In the genomic region with DNA sequence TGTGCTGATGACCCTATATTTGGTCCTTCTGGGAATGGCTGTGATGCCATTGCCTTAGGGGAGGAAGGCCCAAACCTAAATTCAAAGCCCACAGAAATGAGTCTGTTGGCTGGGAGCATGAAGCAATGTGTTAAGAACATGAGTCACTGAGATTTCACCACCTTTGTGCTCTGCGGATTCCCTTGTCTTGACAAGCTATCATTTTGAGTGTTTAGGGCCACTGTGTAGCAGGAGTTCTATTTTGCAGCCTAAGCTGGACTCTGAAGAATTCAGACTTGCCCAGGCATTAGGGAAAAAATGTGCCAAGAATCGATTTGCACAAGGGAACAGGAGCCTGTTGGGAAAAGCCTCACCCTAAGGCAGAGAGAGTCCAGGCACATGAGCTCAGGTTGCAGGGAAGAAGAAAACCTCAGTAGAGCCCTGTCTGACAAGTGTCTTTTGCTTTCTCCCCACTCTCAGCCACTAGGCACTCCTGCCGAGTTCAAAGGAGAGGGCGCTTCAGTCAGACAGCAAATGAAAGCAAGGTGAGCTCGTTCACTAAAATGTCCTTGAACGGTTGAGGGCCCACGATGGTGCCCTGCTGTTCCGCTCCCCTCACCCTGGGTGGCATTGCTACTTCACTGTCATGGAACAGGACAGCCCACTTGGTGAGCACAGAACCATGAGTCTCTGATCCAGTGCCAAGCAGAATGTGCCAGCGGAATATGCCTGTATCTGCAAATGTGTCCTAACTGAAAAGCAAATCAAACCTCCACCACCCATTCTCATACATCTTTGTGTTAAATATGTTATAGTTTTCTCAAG, we compare ENCODE assay signal across 15 cellular contexts.
DNase-seq lines count a peak whose midpoint lies in the region; ATAC-seq and TF ChIP-seq lines count a peak whose summit lies in the region.
"Had no signal": no experiment of that assay in that cellular context is flagged by ENCODE, and none has a peak within 500 bp of the region (broad histone marks: within the 10 kb centered on the region; RNA-seq: fewer than 3 reads in every experiment).

No MANE protein-coding gene starts in this region.

- no peaks in the 10 kb centered on the region for H3K9me3 ChIP-seq in upper lobe of right lung
- H3K9me3 ChIP-seq: HAP-1 had no signal

- no peak overlapping the region for H3K4me3 Mint-ChIP-seq in HFFc6
- H3K4me3 Mint-ChIP-seq: activated CD4-positive, alpha-beta T cell treated with anti-CD3 and anti-CD28 coated beads, Interleukin-2, amount 10 ng/mL, durations not matched to agents 7 days and 5 days; activated naive CD4-positive, alpha-beta T cell treated with anti-CD3 and anti-CD28 coated beads, Interleukin-2, amount 10 ng/mL, durations not matched to agents 7 days and 5 days; stimulated activated effector memory CD8-positive, alpha-beta T cell treated with anti-CD3 and anti-CD28 coated beads, Interleukin-12 subunit alpha, Interleukin-12 subunit beta, amount 100 ng/mL, for 72 hours had no signal

- TF ChIP-seq CTCF in HFFc6 (IDR thresholded peaks at IDR 0.05) (no peak), fibroblast of villous mesenchyme (IDR thresholded peaks at IDR 0.05; ENCODE audit: insufficient read depth, low read depth, low read length) (no peak), upper lobe of right lung (IDR thresholded peaks at IDR 0.05) (no peak)

- no peaks in the 10 kb centered on the region for H3K9me3 Mint-ChIP-seq in HFFc6
- H3K9me3 Mint-ChIP-seq: activated CD4-positive, alpha-beta T cell treated with anti-CD3 and anti-CD28 coated beads, Interleukin-2, amount 10 ng/mL, durations not matched to agents 7 days and 5 days; activated naive CD4-positive, alpha-beta T cell treated with anti-CD3 and anti-CD28 coated beads, Interleukin-2, amount 10 ng/mL, durations not matched to agents 7 days and 5 days; stimulated activated effector memory CD8-positive, alpha-beta T cell treated with anti-CD3 and anti-CD28 coated beads, Interleukin-12 subunit alpha, Interleukin-12 subunit beta, amount 100 ng/mL, for 72 hours had no signal

- no peaks in the 10 kb centered on the region for H3K27me3 ChIP-seq in upper lobe of right lung

- H3K4me1 Mint-ChIP-seq in HFFc6 (ENCODE audit: low read depth), result peaks cover 42% of the 10 kb centered on the region
- H3K4me1 Mint-ChIP-seq: activated naive CD4-positive, alpha-beta T cell treated with anti-CD3 and anti-CD28 coated beads, Interleukin-2, amount 10 ng/mL, durations not matched to agents 7 days and 5 days had no signal

- peaks cover 4% of the 10 kb centered on the region for H3K27me3 Mint-ChIP-seq in HFFc6 (ENCODE audit: insufficient read depth)

- DNase-seq in HFFc6, result peak; percentile 59
- DNase-seq in SKM-1 (lab: John Stamatoyannopoulos, UW; ENCODE audit: unreplicated experiment), result peak; percentile 52
- peak; percentile 61 for DNase-seq in fibroblast of villous mesenchyme (ENCODE audit: low read depth)
- DNase-seq in upper lobe of right lung, result no peak
- DNase-seq in DMS153 treated with DMSO at 0.1 percent for 48 hours (lab: John Stamatoyannopoulos, UW; ENCODE audit: unreplicated experiment), result no peak
- no peak for DNase-seq in NCI-H2081 (lab: John Stamatoyannopoulos, UW)
- DNase-seq: activated CD4-positive, alpha-beta T cell treated with anti-CD3 and anti-CD28 coated beads, Interleukin-2, amount 10 ng/mL, durations not matched to agents 7 days and 5 days; activated naive CD4-positive, alpha-beta T cell treated with anti-CD3 and anti-CD28 coated beads, Interleukin-2, amount 10 ng/mL, durations not matched to agents 7 days and 5 days; dorsolateral prefrontal cortex; NCI-H1694 treated with DMSO at 0.1 percent for 48 hours; SHP77 had no signal

- intact Hi-C loops in upper lobe of right lung (cut with DNase I), result no loop called here

- no peaks in the 10 kb centered on the region for H3K4me1 ChIP-seq in upper lobe of right lung
- H3K4me1 ChIP-seq: HAP-1 had no signal

- no peaks in the 10 kb centered on the region for H3K36me3 Mint-ChIP-seq in HFFc6 (ENCODE audit: low read depth)
- H3K36me3 Mint-ChIP-seq: activated naive CD4-positive, alpha-beta T cell treated with anti-CD3 and anti-CD28 coated beads, Interleukin-2, amount 10 ng/mL, durations not matched to agents 7 days and 5 days; stimulated activated effector memory CD8-positive, alpha-beta T cell treated with anti-CD3 and anti-CD28 coated beads, Interleukin-12 subunit alpha, Interleukin-12 subunit beta, amount 100 ng/mL, for 72 hours had no signal

- no peak overlapping the region for H3K27ac Mint-ChIP-seq in HFFc6
- H3K27ac Mint-ChIP-seq: activated CD4-positive, alpha-beta T cell treated with anti-CD3 and anti-CD28 coated beads, Interleukin-2, amount 10 ng/mL, durations not matched to agents 7 days and 5 days; activated naive CD4-positive, alpha-beta T cell treated with anti-CD3 and anti-CD28 coated beads, Interleukin-2, amount 10 ng/mL, durations not matched to agents 7 days and 5 days; stimulated activated effector memory CD8-positive, alpha-beta T cell treated with anti-CD3 and anti-CD28 coated beads, Interleukin-12 subunit alpha, Interleukin-12 subunit beta, amount 100 ng/mL, for 72 hours had no signal

- H3K27ac ChIP-seq in upper lobe of right lung, result no peak overlapping the region
- H3K27ac ChIP-seq: dorsolateral prefrontal cortex had no signal

- H3K36me3 ChIP-seq in upper lobe of right lung, result no peaks in the 10 kb centered on the region
- H3K36me3 ChIP-seq: HAP-1 had no signal

- H3K4me3 ChIP-seq in fibroblast of villous mesenchyme (ENCODE audit: low read depth, low read length) (no peak overlapping the region), upper lobe of right lung (no peak overlapping the region)
- H3K4me3 ChIP-seq: dorsolateral prefrontal cortex, HAP-1 had no signal

- ATAC-seq in upper lobe of right lung, result peak; percentile 57
- no peak for ATAC-seq in activated CD4-positive, CD25-positive, alpha-beta regulatory T cell treated with anti-CD3 and anti-CD28 coated beads, Interleukin-2, amount 50 U/mL, for 24 hours
- ATAC-seq in GM19455 (IDR thresholded peaks at IDR 0.05; ENCODE audit: unreplicated experiment), result no peak
- ATAC-seq: stimulated activated effector memory CD8-positive, alpha-beta T cell treated with anti-CD3 and anti-CD28 coated beads, Interleukin-12 subunit alpha, Interleukin-12 subunit beta, amount 100 ng/mL, for 72 hours had no signal

Comparison
In these comparisons a context has a peak if more than half of its experiments do, and no peak if none do; other contexts are left out.
1. DNase-seq: peak in HFFc6 (single experiment), SKM-1 (single experiment) and fibroblast of villous mesenchyme (single experiment); none in upper lobe of right lung (single experiment), DMS153 treated with DMSO at 0.1 percent for 48 hours (single experiment) and NCI-H2081 (0 of 2).